In genomic region chrX:43707812-43708548, GRCh38 we compare ENCODE assay signal across 15 cellular contexts. TPM values are rescaled to one million over a fixed set of nuclear protein-coding genes. Genes with fewer than 3 reads are reported as not detected.
DNase-seq lines count a peak whose midpoint lies in the region; ATAC-seq and TF ChIP-seq lines count a peak whose summit lies in the region.
"Had no signal": no experiment of that assay in that cellular context is flagged by ENCODE, and none has a peak within 500 bp of the region (broad histone marks: within the 10 kb centered on the region; RNA-seq: fewer than 3 reads in every experiment).

No MANE protein-coding gene starts in this region.

- H3K27me3 ChIP-seq in Peyer's patch (no peaks in the 10 kb centered on the region), duodenal mucosa (ENCODE audit: control insufficient read depth in 1 of 2, insufficient read depth in 2 of 2, low read length in 2 of 2) (no peaks in the 10 kb centered on the region), subcutaneous abdominal adipose tissue (ENCODE audit: control insufficient read depth in 5 of 5, insufficient read depth in 4 of 5, low read length in 5 of 5) (peaks cover 0 to 5% (median 0%) of the 10 kb centered on the region in 5 donors)
- H3K27me3 ChIP-seq: neutrophil had no signal

- TF ChIP-seq POLR2A in Peyer's patch (IDR thresholded peaks at IDR 0.05), result no peak

- TF ChIP-seq CTCF in Peyer's patch (IDR thresholded peaks at IDR 0.05), result peak in 2 of 6 experiments; percentile 3 to 8

- H3K9me3 ChIP-seq in Peyer's patch (no peaks in the 10 kb centered on the region), duodenal mucosa (ENCODE audit: control insufficient read depth in 1 of 2, low read length in 2 of 2) (no peaks in the 10 kb centered on the region), subcutaneous abdominal adipose tissue (ENCODE audit: control insufficient read depth in 5 of 5, low read length in 5 of 5) (no peaks in the 10 kb centered on the region)
- H3K9me3 ChIP-seq: neutrophil had no signal

- no peak for ATAC-seq in HG02885 (IDR thresholded peaks at IDR 0.05; ENCODE audit: poor library complexity, unreplicated experiment)

- H3K36me3 ChIP-seq in Peyer's patch (peaks cover 0 to 11% (median 0%) of the 10 kb centered on the region in 3 donors), duodenal mucosa (ENCODE audit: control insufficient read depth in 1 of 2, insufficient read depth in 2 of 2, low read length in 2 of 2) (peaks cover 6 to 14% of the 10 kb centered on the region in 2 donors), subcutaneous abdominal adipose tissue (ENCODE audit: control insufficient read depth in 5 of 5, insufficient read depth in 5 of 5, low read length in 5 of 5) (peaks cover 5 to 9% (median 5%) of the 10 kb centered on the region in 5 donors)
- H3K36me3 ChIP-seq: BLaER1 treated with 17β-estradiol and CSF1 and Interleukin-3, amounts not matched to agents 10 nM and 100 nM; neutrophil had no signal

- H3K9ac ChIP-seq in duodenal mucosa (ENCODE audit: low read depth in 1 of 2, low read length in 2 of 2), result no peak overlapping the region
- H3K9ac ChIP-seq in subcutaneous abdominal adipose tissue (ENCODE audit: low read length in 5 of 5), result no peak overlapping the region
- H3K9ac ChIP-seq: BLaER1 treated with 17β-estradiol and CSF1 and Interleukin-3, amounts not matched to agents 10 nM and 100 nM had no signal

- DNase-seq in Peyer's patch (peak in 2 of 3 donors; percentile 66 to 91), left kidney (ENCODE audit: low read depth, low spot score) (peak; percentile 7), pons (ENCODE audit: low spot score) (no peak), SHP77 treated with DMSO at 0.1 percent for 48 hours (lab: John Stamatoyannopoulos, UW) (no peak), DMS 273 treated with DMSO at 0.1 percent for 48 hours (lab: John Stamatoyannopoulos, UW) (no peak)
- DNase-seq: activated CD4-positive, alpha-beta T cell treated with anti-CD3 and anti-CD28 coated beads, Interleukin-2, amount 50 U/mL, for 48 hours; activated gamma-delta T cell treated with Interleukin-2 at 50 U/mL for 16 hours; effector CD4-positive, alpha-beta T cell; NCI-H1436; substantia nigra had no signal

- H3K4me3 ChIP-seq in Peyer's patch (no peak overlapping the region), duodenal mucosa (ENCODE audit: low read depth in 1 of 2, low read length in 2 of 2) (peak overlapping the region in 1 of 2 donors; percentile 15), subcutaneous abdominal adipose tissue (ENCODE audit: low read depth in 1 of 5, low read length in 5 of 5) (no peak overlapping the region)
- H3K4me3 ChIP-seq: BLaER1 treated with 17β-estradiol and CSF1 and Interleukin-3, amounts not matched to agents 10 nM and 100 nM had no signal

- H3K4me1 ChIP-seq in Peyer's patch (peaks cover 0 to 18% (median 0%) of the 10 kb centered on the region in 4 donors), duodenal mucosa (ENCODE audit: control insufficient read depth in 1 of 2, insufficient read depth in 2 of 2, low read length in 2 of 2) (peaks cover 10 to 22% of the 10 kb centered on the region in 2 donors), subcutaneous abdominal adipose tissue (ENCODE audit: control insufficient read depth in 5 of 5, insufficient read depth in 5 of 5, low read length in 5 of 5) (peaks cover 0 to 30% (median 24%) of the 10 kb centered on the region in 5 donors)
- H3K4me1 ChIP-seq: BLaER1 treated with 17β-estradiol and CSF1 and Interleukin-3, amounts not matched to agents 10 nM and 100 nM had no signal

- H3K27ac ChIP-seq in Peyer's patch, result peak overlapping the region in 3 of 4 donors; percentile 46 to 83 (median 57)
- H3K27ac ChIP-seq in duodenal mucosa (ENCODE audit: low read depth, low read length), result peak overlapping the region; percentile 50
- peak overlapping the region; percentile 88 for H3K27ac ChIP-seq in subcutaneous abdominal adipose tissue (ENCODE audit: low read depth, low read length)
- H3K27ac ChIP-seq: BLaER1 treated with 17β-estradiol and CSF1 and Interleukin-3, amounts not matched to agents 10 nM and 100 nM; neutrophil had no signal

RNA-seq across cellular contexts. Expression of gene MAOA, which starts 51.9 kb away (rescaled TPM):
- 100 to 1,000 TPM; 171 to 883 (median 688) TPM for total RNA-seq in Peyer's patch

Comparison
In these comparisons a context has a peak if more than half of its experiments do, and no peak if none do; other contexts are left out.
1. DNase-seq: peak in Peyer's patch (2 of 3) and left kidney (single experiment); none in pons (single experiment), SHP77 treated with DMSO at 0.1 percent for 48 hours (single experiment) and DMS 273 treated with DMSO at 0.1 percent for 48 hours (single experiment).
2. Peak in every context shown above with its lines, with median percentiles within 50 percentile points of each other: H3K27ac ChIP-seq.